ENCODE assay signal across 23 cellular contexts in genomic region chr4:24370421-24370820, GRCh38.
"Had no signal": no experiment of that assay in that cellular context is flagged by ENCODE, and none has a peak within 500 bp of the region (broad histone marks: within the 10 kb centered on the region; RNA-seq: fewer than 3 reads in every experiment).

No MANE protein-coding gene starts in this region.

- H3K27me3 ChIP-seq: SJSA1 had no signal

- DNase-seq: Kasumi-1, MV-4-11, NCI-H1048, NCI-H1105, NCI-H1417, NCI-H1436 treated with DMSO at 0.1 percent for 48 hours, NCI-H1694, NCI-H187 treated with DMSO at 0.1 percent for 48 hours, NCI-H2081, NCI-H2107, NCI-H2171 treated with DMSO at 0.1 percent for 48 hours, NCI-H345, NCI-H446 treated with DMSO at 0.1 percent for 48 hours, NCI-H510A treated with DMSO at 0.1 percent for 48 hours, NCI-H526, Right ventricle myocardium superior, RPMI8226, SIG-M5, SK-N-SH, SW 1271, T-cell had no signal

- H3K9me3 ChIP-seq: SJSA1, SK-N-SH had no signal

- H3K4me3 ChIP-seq: K562, SJSA1 had no signal

- H3K36me3 ChIP-seq: SJSA1 had no signal
